In genomic region chr20:24316731-24317130, GRCh38 we compare ENCODE assay signal across 25 cellular contexts.
DNase-seq lines count a peak whose midpoint lies in the region; ATAC-seq, FAIRE-seq and TF ChIP-seq lines count a peak whose summit lies in the region.
"Had no signal": no experiment of that assay in that cellular context is flagged by ENCODE, and none has a peak within 500 bp of the region (broad histone marks: within the 10 kb centered on the region; RNA-seq: fewer than 3 reads in every experiment).

No MANE protein-coding gene starts in this region.

- H3K9me3 ChIP-seq in mammary epithelial cell (replicated peaks; ENCODE audit: insufficient read depth, low read length) (no peaks in the 10 kb centered on the region), PC-3 (ENCODE audit: low read length) (no peaks in the 10 kb centered on the region)

- no peak overlapping the region for H3K4me3 ChIP-seq in mammary epithelial cell (replicated peaks in 1 of 3; ENCODE audit: insufficient read depth in 1 of 3, low read depth in 2 of 3, low read length in 3 of 3)
- H3K4me3 ChIP-seq in PC-3 (ENCODE audit: low read length) = no peak overlapping the region
- no peak overlapping the region for H3K4me3 ChIP-seq in epithelial cell of esophagus (ENCODE audit: low read length)
- H3K4me3 ChIP-seq: GM23248 had no signal

- dilution Hi-C loops in mammary epithelial cell (cut with HindIII; ENCODE audit: low sequenced_read_pairs) = no loop called here

- no peak overlapping the region for H3K4me3 Mint-ChIP-seq in MCF 10A (ENCODE audit: unreplicated experiment)
- H3K4me3 Mint-ChIP-seq: CD8-positive, alpha-beta memory T cell; H9 had no signal

- in situ Hi-C loops in mammary epithelial cell (cut with MboI; ENCODE audit: low sequenced_read_pairs in 2 of 2) = loop anchor here in 1 of 2 donors (25.0 kb wide), 2 partner anchors 271 to 471 kb away; no protein-coding TSS in a partner anchor

- DNase-seq in mammary epithelial cell (peak; percentile 50), MCF 10A (ENCODE audit: unreplicated experiment) (no peak), PC-3 (peak; percentile 83), epithelial cell of esophagus (ENCODE audit: low read depth) (peak; percentile 12), GM19239 (ENCODE audit: insufficient read length, low spot score) (no peak), HK-2 (ENCODE audit: unreplicated experiment) (no peak)
- DNase-seq: CD8-positive, alpha-beta memory T cell; DMS 273 treated with DMSO at 0.1 percent for 48 hours; DMS79 treated with DMSO at 0.1 percent for 48 hours; GM23248; H9; KBM-7; NCI-H1092; NCI-H1417 treated with DMSO at 0.1 percent for 48 hours; NCI-H1694 treated with DMSO at 0.1 percent for 48 hours; NCI-H2081; NCI-H2171; NCI-H226; NCI-H510A; SHP77; T-cell had no signal

- no peak overlapping the region for H3K4me2 ChIP-seq in mammary epithelial cell (ENCODE audit: insufficient read depth, low read depth, low read length)
- no peak overlapping the region for H3K4me2 ChIP-seq in PC-3 (ENCODE audit: low read length)

- H3K27me3 ChIP-seq in mammary epithelial cell (ENCODE audit: insufficient read depth, low read length) (no peaks in the 10 kb centered on the region), PC-3 (ENCODE audit: low read length) (peaks cover 74% of the 10 kb centered on the region)

- no peak overlapping the region for H3K9ac ChIP-seq in mammary epithelial cell (ENCODE audit: insufficient read depth, low read length)
- no peak overlapping the region for H3K9ac ChIP-seq in PC-3 (ENCODE audit: low read length)
- H3K9ac ChIP-seq: GM23248 had no signal

- no peak overlapping the region for H3K27ac ChIP-seq in mammary epithelial cell (ENCODE audit: insufficient read depth, low read depth, low read length)
- no peak overlapping the region for H3K27ac ChIP-seq in PC-3 (ENCODE audit: low read length)
- H3K27ac ChIP-seq: C4-2B, GM23248 had no signal

- no peak overlapping the region for H2AFZ ChIP-seq in mammary epithelial cell (ENCODE audit: low read depth, low read length)
- no peak overlapping the region for H2AFZ ChIP-seq in PC-3 (ENCODE audit: low read length)
- H2AFZ ChIP-seq: GM23248 had no signal

- H3K9me3 Mint-ChIP-seq in MCF 10A (ENCODE audit: unreplicated experiment) = peaks cover 37% of the 10 kb centered on the region
- H3K9me3 Mint-ChIP-seq: CD8-positive, alpha-beta memory T cell; H9; T-cell had no signal

- no peak for ATAC-seq in PC-3
- ATAC-seq in GM18858 (IDR thresholded peaks at IDR 0.05; ENCODE audit: unreplicated experiment) = no peak
- ATAC-seq: T-cell had no signal

- CTCF ChIA-PET in mammary epithelial cell (lab: Charles Lee; ENCODE audit: low non-redundant PET) (no interaction called here), MCF 10A (lab: Yijun Ruan, JAX) (interaction anchor here (0.7 kb wide), 1 partner anchor 42 kb away, joined by 3 read pairs; no protein-coding TSS in a partner anchor), PC-3 (lab: Charles Lee) (no interaction called here)

- 50% methylated on average over 2 of the region's 2 CpGs for WGBS in mammary epithelial cell (ENCODE audit: low coverage, missing lambda C conversion rate)

- no peaks in the 10 kb centered on the region for H3K4me1 Mint-ChIP-seq in MCF 10A (ENCODE audit: insufficient read depth, unreplicated experiment)
- H3K4me1 Mint-ChIP-seq: H9 had no signal

- TF ChIP-seq CTCF in mammary epithelial cell (conservative IDR thresholded peaks at IDR 0.05 in 1 of 2, IDR thresholded peaks at IDR 0.05 in 1 of 2; ENCODE audit: extremely low read depth in 1 of 2, insufficient read depth in 1 of 2, low read depth in 1 of 2, low read length in 2 of 2) (no peak), MCF 10A (IDR thresholded peaks at IDR 0.05; ENCODE audit: unreplicated experiment) (no peak), PC-3 (conservative IDR thresholded peaks at IDR 0.05; ENCODE audit: low read depth, low read length) (no peak), epithelial cell of esophagus (IDR thresholded peaks at IDR 0.05; ENCODE audit: insufficient read depth, low read depth, low read length, missing control alignments) (no peak)

- BruUV-seq in mammary epithelial cell (replicated peaks; lab: Mats Ljungman, UMichigan) (no TSS peak), MCF 10A (replicated peaks; lab: Mats Ljungman, UMichigan) (no TSS peak), PC-3 (replicated peaks; lab: Mats Ljungman, UMichigan) (no TSS peak)

- POLR2A ChIA-PET in MCF 10A (lab: Yijun Ruan, JAX) (no interaction called here), PC-3 (lab: Charles Lee; ENCODE audit: unreplicated experiment) (no interaction called here)

- no peaks in the 10 kb centered on the region for H3F3A ChIP-seq in PC-3 (ENCODE audit: low read length, unreplicated experiment)

- H3K4me1 ChIP-seq in mammary epithelial cell (ENCODE audit: insufficient read depth, low read length) (peaks cover 4% of the 10 kb centered on the region), PC-3 (ENCODE audit: insufficient read depth, low read length) (peaks cover 12% of the 10 kb centered on the region)

- H3K79me2 ChIP-seq in mammary epithelial cell (ENCODE audit: insufficient read depth, low read length) = no peaks in the 10 kb centered on the region
- H3K79me2 ChIP-seq in PC-3 (ENCODE audit: low read length) = no peaks in the 10 kb centered on the region

- H4K20me1 ChIP-seq in mammary epithelial cell (ENCODE audit: insufficient read depth, low read length) = no peaks in the 10 kb centered on the region
- no peaks in the 10 kb centered on the region for H4K20me1 ChIP-seq in PC-3 (ENCODE audit: low read length)

- intact Hi-C loops in mammary epithelial cell (cut with micrococcal nuclease) (no loop called here), MCF 10A (cut with micrococcal nuclease) (no loop called here), PC-3 (cut with micrococcal nuclease) (no loop called here)

- H3K9me2 ChIP-seq in PC-3 (replicated peaks; ENCODE audit: low read length) = no peaks in the 10 kb centered on the region

- H3K36me3 Mint-ChIP-seq in MCF 10A (ENCODE audit: insufficient read depth, unreplicated experiment) = no peaks in the 10 kb centered on the region
- H3K36me3 Mint-ChIP-seq: CD8-positive, alpha-beta memory T cell; T-cell had no signal

- no peak overlapping the region for H3K27ac Mint-ChIP-seq in MCF 10A (ENCODE audit: low read depth, unreplicated experiment)
- H3K27ac Mint-ChIP-seq: CD8-positive, alpha-beta memory T cell had no signal

- no peaks in the 10 kb centered on the region for H3K27me3 Mint-ChIP-seq in MCF 10A (ENCODE audit: insufficient read depth, unreplicated experiment)

- FAIRE-seq in GM19239 (lab: Jason Lieb, UNC) = no peak
- FAIRE-seq: A204.1, GM12892 had no signal

- no peaks in the 10 kb centered on the region for H3K36me3 ChIP-seq in mammary epithelial cell (ENCODE audit: insufficient read depth, low read length)
- no peaks in the 10 kb centered on the region for H3K36me3 ChIP-seq in PC-3 (ENCODE audit: low read depth, low read length)

Comparison
In these comparisons a context has a peak if more than half of its experiments do, and no peak if none do; other contexts are left out.
1. DNase-seq: peak in mammary epithelial cell (single experiment), PC-3 (single experiment) and epithelial cell of esophagus (single experiment); none in MCF 10A (single experiment), GM19239 (single experiment) and HK-2 (single experiment).